Comparison of ENCODE assay signal across 2 cellular contexts in the genomic region with DNA sequence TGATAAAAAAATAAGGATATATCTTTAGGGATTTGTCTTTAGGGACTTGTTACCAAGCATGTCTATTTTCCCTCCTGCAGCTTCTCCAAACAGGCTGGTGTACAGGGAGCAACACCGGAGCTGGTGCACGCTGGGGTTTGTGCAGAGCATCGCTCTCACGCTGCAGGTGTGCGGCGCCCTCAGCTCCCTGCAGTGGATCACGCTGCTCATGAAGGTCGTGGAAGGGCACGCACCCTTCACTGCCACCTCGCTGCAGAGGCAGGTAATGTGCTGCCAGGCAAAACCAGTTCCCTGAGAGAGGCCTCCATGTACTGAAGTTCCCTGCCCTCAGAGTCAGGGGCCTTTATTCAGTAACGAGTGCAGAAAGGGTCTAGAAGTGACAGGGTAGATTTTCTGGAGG. TPM values are rescaled to one million over a fixed set of nuclear protein-coding genes. Genes with fewer than 3 reads are reported as not detected.
"Had no signal": no experiment of that assay in that cellular context is flagged by ENCODE, and none has a peak within 500 bp of the region (broad histone marks: within the 10 kb centered on the region; RNA-seq: fewer than 3 reads in every experiment).

No MANE protein-coding gene starts in this region.

RNA-seq across cellular contexts. Expression of a gene that starts 58.0 kb away (rescaled TPM):
- total RNA-seq: activated B cell treated with CpG ODN at 0.5 μM for 24 hours, WTC11 had no signal
